Comparison of ENCODE assay signal across 17 cellular contexts in genomic region chr6:97203343-97203742, GRCh38.
DNase-seq lines count a peak whose midpoint lies in the region; ATAC-seq and TF ChIP-seq lines count a peak whose summit lies in the region.
"Had no signal": no experiment of that assay in that cellular context is flagged by ENCODE, and none has a peak within 500 bp of the region (broad histone marks: within the 10 kb centered on the region; RNA-seq: fewer than 3 reads in every experiment).

No MANE protein-coding gene starts in this region.

- TF ChIP-seq CTCF in AG10803 (conservative IDR thresholded peaks at IDR 0.05; ENCODE audit: low read length) (no peak), HFF-Myc (IDR thresholded peaks at IDR 0.05; ENCODE audit: low read depth, low read length, missing control alignments) (no peak), fibroblast of villous mesenchyme (IDR thresholded peaks at IDR 0.05; ENCODE audit: insufficient read depth, low read depth, low read length) (no peak), brain microvascular endothelial cell (IDR thresholded peaks at IDR 0.05; ENCODE audit: low read depth, low read length, missing control alignments) (no peak)

- in situ Hi-C loops in brain microvascular endothelial cell (cut with HindIII; ENCODE audit: low pct_ligation_motif_present, low sequenced_read_pairs), result no loop called here

- H3K4me3 ChIP-seq in AG10803 (ENCODE audit: low read length), result no peak overlapping the region
- no peak overlapping the region for H3K4me3 ChIP-seq in HFF-Myc (replicated peaks; ENCODE audit: low read depth, low read length)
- peak overlapping the region; percentile 10 for H3K4me3 ChIP-seq in fibroblast of villous mesenchyme (ENCODE audit: low read depth, low read length)
- no peak overlapping the region for H3K4me3 ChIP-seq in brain microvascular endothelial cell (ENCODE audit: low read depth, low read length)
- H3K4me3 ChIP-seq: SK-N-MC had no signal

- H3K27me3 ChIP-seq in brain microvascular endothelial cell (replicated peaks), result no peaks in the 10 kb centered on the region

- DNase-seq in AG10803 (ENCODE audit: low read depth), result peak; percentile 8
- peak; percentile 2 for DNase-seq in HFF-Myc (ENCODE audit: extremely low read depth, low read depth)
- peak; percentile 93 for DNase-seq in NCI-H82 treated with DMSO at 0.1 percent for 48 hours (lab: John Stamatoyannopoulos, UW; ENCODE audit: unreplicated experiment)
- peak; percentile 91 for DNase-seq in fibroblast of villous mesenchyme (ENCODE audit: low read depth)
- no peak for DNase-seq in NCI-H1417 (lab: John Stamatoyannopoulos, UW)
- DNase-seq in brain microvascular endothelial cell, result no peak
- DNase-seq in stimulated activated naive CD4-positive, alpha-beta T cell (lab: John Stamatoyannopoulos, UW), result no peak
- DNase-seq: activated CD4-positive, alpha-beta T cell treated with anti-CD3 and anti-CD28 coated beads, Interleukin-2, amount 50 U/mL, for 48 hours; amniotic stem cell; head of caudate nucleus; NCI-H1436; nucleus accumbens; stimulated activated naive B cell treated with anti-CD40 and anti-IgM and Interleukin-4, amounts not matched to agents 10 μg/mL and 1 μg/mL and 100 μg/mL, for 72 hours; trophoblast cell had no signal

- no peaks in the 10 kb centered on the region for H3K36me3 ChIP-seq in brain microvascular endothelial cell (replicated peaks)

- ATAC-seq in HG03025 (IDR thresholded peaks at IDR 0.05; ENCODE audit: low FRiP score, unreplicated experiment), result no peak
- ATAC-seq: activated T-helper 17 cell treated with anti-CD3 and anti-CD28 coated beads, Interleukin-2, amount 50 U/mL, for 72 hours; stimulated activated naive B cell treated with anti-CD40 and anti-IgM and Interleukin-4, amounts not matched to agents 10 μg/mL and 1 μg/mL and 100 μg/mL, for 72 hours had no signal

- H3K27ac ChIP-seq in brain microvascular endothelial cell, result no peak overlapping the region
- H3K27ac ChIP-seq: SK-N-MC had no signal

Comparison
In these comparisons a context has a peak if more than half of its experiments do, and no peak if none do; other contexts are left out.
1. DNase-seq: peak in AG10803 (single experiment), HFF-Myc (single experiment), NCI-H82 treated with DMSO at 0.1 percent for 48 hours (single experiment) and fibroblast of villous mesenchyme (single experiment); none in NCI-H1417 (0 of 3), brain microvascular endothelial cell (single experiment) and stimulated activated naive CD4-positive, alpha-beta T cell (0 of 6).